Comparison of ENCODE assay signal across 25 cellular contexts in the genomic region with DNA sequence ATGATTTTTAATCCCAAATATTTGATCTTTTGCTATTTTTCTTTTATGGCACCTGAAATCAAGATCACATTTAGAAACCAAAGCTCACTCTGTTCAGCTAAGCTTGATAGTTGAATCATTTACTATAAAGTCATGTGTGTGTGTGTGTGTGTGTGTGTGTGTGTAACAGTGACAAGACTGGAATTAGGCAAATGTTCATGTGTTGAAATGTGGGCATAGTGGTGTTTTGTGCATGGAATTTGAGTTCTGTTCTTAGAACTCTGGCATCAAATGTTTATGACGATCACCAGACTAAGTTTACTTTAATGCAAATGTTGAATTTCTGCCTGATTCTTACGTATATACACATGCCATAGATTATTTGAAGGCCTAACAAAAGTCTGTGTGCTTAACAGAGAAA.
"Had no signal": no experiment of that assay in that cellular context is flagged by ENCODE, and none has a peak within 500 bp of the region (broad histone marks: within the 10 kb centered on the region; RNA-seq: fewer than 3 reads in every experiment).

No MANE protein-coding gene starts in this region.

- H3K4me3 ChIP-seq: esophagus squamous epithelium, heart right ventricle, pancreas, prostate gland, sigmoid colon, testis, transverse colon had no signal

- H3K4me3 Mint-ChIP-seq: activated naive CD4-positive, alpha-beta T cell treated with anti-CD3 and anti-CD28 coated beads, Interleukin-2, amount 10 ng/mL, durations not matched to agents 7 days and 5 days; activated naive CD8-positive, alpha-beta T cell treated with anti-CD3 and anti-CD28 coated beads, Interleukin-2, amount 10 ng/mL, durations not matched to agents 7 days and 5 days; central memory CD8-positive, alpha-beta T cell; naive B cell; nephron progenitor cell had no signal

- ATAC-seq: left ventricle myocardium superior had no signal

- H3K27me3 Mint-ChIP-seq: activated naive CD8-positive, alpha-beta T cell treated with anti-CD3 and anti-CD28 coated beads, Interleukin-2, amount 10 ng/mL, durations not matched to agents 7 days and 5 days; central memory CD8-positive, alpha-beta T cell; naive B cell had no signal

- H3K27ac Mint-ChIP-seq: activated naive CD4-positive, alpha-beta T cell treated with anti-CD3 and anti-CD28 coated beads, Interleukin-2, amount 10 ng/mL, durations not matched to agents 7 days and 5 days; activated naive CD8-positive, alpha-beta T cell treated with anti-CD3 and anti-CD28 coated beads, Interleukin-2, amount 10 ng/mL, durations not matched to agents 7 days and 5 days; nephron progenitor cell had no signal

- H3K27me3 ChIP-seq: esophagus squamous epithelium, heart right ventricle, pancreas, sigmoid colon, testis, transverse colon had no signal

- DNase-seq: activated CD4-positive, alpha-beta T cell treated with anti-CD3 and anti-CD28 coated beads for 4 hours; activated CD4-positive, alpha-beta T cell treated with anti-CD3 and anti-CD28 coated beads, Interleukin-2, amount 50 U/mL, for 4 hours; activated CD8-positive, alpha-beta memory T cell treated with anti-CD3 and anti-CD28 coated beads for 24 hours; activated gamma-delta T cell; activated naive CD4-positive, alpha-beta T cell treated with anti-CD3 and anti-CD28 coated beads, Interleukin-2, amount 10 ng/mL, durations not matched to agents 7 days and 5 days; activated naive CD8-positive, alpha-beta T cell treated with anti-CD3 and anti-CD28 coated beads, Interleukin-2, amount 10 ng/mL, durations not matched to agents 7 days and 5 days; dermis blood vessel endothelial cell; effector CD4-positive, alpha-beta T cell; esophagus squamous epithelium; foreskin melanocyte; left cardiac atrium; left ventricle myocardium superior; naive B cell; nephron progenitor cell; retina; stimulated activated naive CD4-positive, alpha-beta T cell treated with Interleukin-2 at 50 U/mL for 16 hours; transverse colon had no signal

- H3K4me1 Mint-ChIP-seq: activated naive CD4-positive, alpha-beta T cell treated with anti-CD3 and anti-CD28 coated beads, Interleukin-2, amount 10 ng/mL, durations not matched to agents 7 days and 5 days; activated naive CD8-positive, alpha-beta T cell treated with anti-CD3 and anti-CD28 coated beads, Interleukin-2, amount 10 ng/mL, durations not matched to agents 7 days and 5 days; central memory CD8-positive, alpha-beta T cell had no signal

- FAIRE-seq: bronchial epithelial cell, colon, pancreas had no signal

- H3K4me1 ChIP-seq: esophagus squamous epithelium, heart right ventricle, pancreas, prostate gland, sigmoid colon, testis, transverse colon had no signal

- H3K36me3 ChIP-seq: esophagus squamous epithelium, heart right ventricle, pancreas, prostate gland, sigmoid colon, transverse colon had no signal

- H3K36me3 Mint-ChIP-seq: activated naive CD4-positive, alpha-beta T cell treated with anti-CD3 and anti-CD28 coated beads, Interleukin-2, amount 10 ng/mL, durations not matched to agents 7 days and 5 days; activated naive CD8-positive, alpha-beta T cell treated with anti-CD3 and anti-CD28 coated beads, Interleukin-2, amount 10 ng/mL, durations not matched to agents 7 days and 5 days; naive B cell had no signal

- H3K9me3 ChIP-seq: pancreas, prostate gland, testis, transverse colon had no signal

- H3K9me3 Mint-ChIP-seq: central memory CD8-positive, alpha-beta T cell had no signal
